ENCODE assay signal across 32 cellular contexts in genomic region chr17:40579471-40579870, GRCh38. TPM values are rescaled to one million over a fixed set of nuclear protein-coding genes. Genes with fewer than 3 reads are reported as not detected.
"Had no signal": no experiment of that assay in that cellular context is flagged by ENCODE, and none has a peak within 500 bp of the region (broad histone marks: within the 10 kb centered on the region; RNA-seq: fewer than 3 reads in every experiment).

No MANE protein-coding gene starts in this region.

- H3K27ac ChIP-seq: brain microvascular endothelial cell, heart left ventricle, parathyroid adenoma, psoas muscle, tibial nerve had no signal

- H3K79me2 ChIP-seq: parathyroid adenoma had no signal

- H3K4me3 ChIP-seq: heart left ventricle, psoas muscle, smooth muscle cell, tibial nerve had no signal

- H3K4me3 Mint-ChIP-seq: activated T-cell treated with anti-CD3 and anti-CD28 coated beads, Interleukin-2, amount 50 U/mL, for 4 hours; activated T-helper 17 cell treated with anti-CD3 and anti-CD28 coated beads, Interleukin-2, amount 50 U/mL, for 72 hours; neural crest cell; T-helper 2 cell treated with Interferon-gamma antibody and Interleukin-4, amounts not matched to agents 5 μg/mL and 100 μg/mL, for 36 hours had no signal

- H3K27ac Mint-ChIP-seq: activated T-helper 17 cell treated with anti-CD3 and anti-CD28 coated beads, Interleukin-2, amount 50 U/mL, for 72 hours; immature natural killer cell; T-helper 2 cell treated with Interferon-gamma antibody and Interleukin-4, amounts not matched to agents 5 μg/mL and 100 μg/mL, for 36 hours had no signal

- H3K4me1 ChIP-seq: parathyroid adenoma had no signal

- H2AFZ ChIP-seq: parathyroid adenoma had no signal

- H3K4me2 ChIP-seq: smooth muscle cell had no signal

- ATAC-seq: activated naive CD4-positive, alpha-beta T cell treated with anti-CD3 and anti-CD28 coated beads, Interleukin-2, amount 50 U/mL, for 72 hours; activated T-cell treated with anti-CD3 and anti-CD28 coated beads, Interleukin-2, amount 50 U/mL, for 4 hours; activated T-helper 17 cell treated with anti-CD3 and anti-CD28 coated beads, Interleukin-2, amount 50 U/mL, for 72 hours; heart left ventricle; left colon; psoas muscle; SK-N-SH treated with all-trans-retinoic acid at 6 μM for 48 hours had no signal

- FAIRE-seq: astrocyte, endothelial cell of umbilical vein, kidney had no signal

- H3K27me3 ChIP-seq: brain microvascular endothelial cell, heart left ventricle, tibial nerve had no signal

- H3K9ac ChIP-seq: parathyroid adenoma had no signal

- DNase-seq: activated CD4-positive, alpha-beta T cell treated with anti-CD3 and anti-CD28 coated beads for 4 hours; activated CD4-positive, alpha-beta T cell treated with anti-CD3 and anti-CD28 coated beads, Interleukin-2, amount 50 U/mL, for 48 hours; activated CD4-positive, CD25-positive, alpha-beta regulatory T cell; activated CD8-positive, alpha-beta memory T cell treated with anti-CD3 and anti-CD28 coated beads, Interleukin-2, amount 50 U/mL, for 48 hours; activated gamma-delta T cell treated with Interleukin-2 at 50 U/mL for 16 hours; activated T-cell treated with anti-CD3 and anti-CD28 coated beads, Interleukin-2, amount 50 U/mL, for 4 hours; amniotic stem cell; brain microvascular endothelial cell; foreskin fibroblast; heart left ventricle; hypothalamus; immature natural killer cell; kidney; left colon; mammary epithelial cell; occipital lobe; psoas muscle; stimulated activated CD4-positive, alpha-beta T cell treated with anti-CD3 and anti-CD28 coated beads, Interleukin-1b, Interleukin-23, amount 100 ng/mL, for 48 hours; stimulated activated CD4-positive, alpha-beta T cell treated with anti-CD3 and anti-CD28 coated beads, Interleukin-4, amount 100 ng/mL, for 4 hours; stimulated activated CD8-positive, alpha-beta memory T cell treated with anti-CD3 and anti-CD28 coated beads, Interleukin-4, amount 100 ng/mL, for 48 hours; stimulated activated naive CD4-positive, alpha-beta T cell had no signal

- H3K36me3 ChIP-seq: brain microvascular endothelial cell, heart left ventricle, tibial nerve had no signal

- H3K27me3 Mint-ChIP-seq: activated T-helper 17 cell treated with anti-CD3 and anti-CD28 coated beads, Interleukin-2, amount 50 U/mL, for 72 hours had no signal

RNA-seq across cellular contexts. Expression of gene CCR7, which starts 14.2 kb away (rescaled TPM):
- total RNA-seq: astrocyte, cerebellum, endothelial cell of umbilical vein, occipital lobe, smooth muscle cell had no signal
- polyA plus RNA-seq: smooth muscle cell had no signal
